9 cellular contexts compared by ENCODE assay signal in genomic region chr2:168687314-168687713, GRCh38.
A peak's percentile ranks its signal among the peaks of the same experiment; 100 is the strongest.
DNase-seq lines count a peak whose midpoint lies in the region; ATAC-seq, FAIRE-seq and TF ChIP-seq lines count a peak whose summit lies in the region.
"Had no signal": no experiment of that assay in that cellular context is flagged by ENCODE, and none has a peak within 500 bp of the region (broad histone marks: within the 10 kb centered on the region; RNA-seq: fewer than 3 reads in every experiment).

No MANE protein-coding gene starts in this region.

- peaks cover 12% of the 10 kb centered on the region for H3K36me3 Mint-ChIP-seq in CD4-positive, alpha-beta T cell (ENCODE audit: low read depth)
- H3K36me3 Mint-ChIP-seq in HFFc6 (ENCODE audit: low read depth), result no peaks in the 10 kb centered on the region

- H3K9me3 ChIP-seq in CD4-positive, alpha-beta T cell (ENCODE audit: control insufficient read depth, low read length), result no peaks in the 10 kb centered on the region
- H3K9me3 ChIP-seq in GM12878 (replicated peaks; ENCODE audit: control insufficient read depth, insufficient read depth, low read length), result no peaks in the 10 kb centered on the region
- H3K9me3 ChIP-seq in lung (ENCODE audit: control insufficient read depth in 2 of 2, insufficient read depth in 1 of 2, low read length in 1 of 2), result no peaks in the 10 kb centered on the region
- no peaks in the 10 kb centered on the region for H3K9me3 ChIP-seq in left lung

- SMC1A ChIA-PET in GM12878 (lab: Charles Lee; ENCODE audit: uncharacterized antibody, unreplicated experiment), result interaction anchor here (1.9 kb wide), 2 partner anchors 339 to 340 kb away, joined by 4 to 16 read pairs; no protein-coding TSS in a partner anchor

- H3K27me3 Mint-ChIP-seq in CD4-positive, alpha-beta T cell, result no peaks in the 10 kb centered on the region
- no peaks in the 10 kb centered on the region for H3K27me3 Mint-ChIP-seq in HFFc6 (ENCODE audit: insufficient read depth)

- TF ChIP-seq POLR2A in GM12878 (IDR thresholded peaks at IDR 0.05; ENCODE audit: low read depth, low read length), result no peak

- TF ChIP-seq RAD21 in GM12878 (IDR thresholded peaks at IDR 0.05; ENCODE audit: insufficient read depth, low read depth, low read length), result peak; percentile 62

- H2AFZ ChIP-seq in GM12878 (ENCODE audit: control insufficient read depth, low read depth, low read length), result no peak overlapping the region

- H3K4me1 Mint-ChIP-seq in CD4-positive, alpha-beta T cell (ENCODE audit: low read depth), result peaks cover 4% of the 10 kb centered on the region
- H3K4me1 Mint-ChIP-seq in HFFc6 (ENCODE audit: low read depth), result peaks cover 13% of the 10 kb centered on the region

- WGBS in GM12878 (ENCODE audit: insufficient coverage, insufficient replicate concordance, low lambda C conversion rate, missing lambda C conversion rate), result 90% methylated on average over 3 of the region's 3 CpGs
- WGBS in lung, 2 donors, result 66 to 82% methylated on average over 3 of the region's 3 CpGs

- no peaks in the 10 kb centered on the region for H3K9me3 Mint-ChIP-seq in CD4-positive, alpha-beta T cell
- H3K9me3 Mint-ChIP-seq in HFFc6, result no peaks in the 10 kb centered on the region

- CTCF ChIA-PET in CD4-positive, alpha-beta T cell (lab: Charles Lee), result interaction anchor here (1.3 to 1.4 kb wide), 2 partner anchors 339 to 341 kb away, joined by 3 to 9 read pairs; no protein-coding TSS in a partner anchor
- CTCF ChIA-PET in GM12878 (lab: Yijun Ruan, JAX), result interaction anchor here (0.9 to 2.1 kb wide), 10 partner anchors 10 to 343 kb away, joined by 3 to 21 read pairs (median 4); no protein-coding TSS in a partner anchor

- H3K4me3 ChIP-seq in GM12878, result no peak overlapping the region
- H3K4me3 ChIP-seq in lung, result no peak overlapping the region
- H3K4me3 ChIP-seq in left lung, result no peak overlapping the region

- H3K4me1 ChIP-seq in GM12878 (ENCODE audit: control insufficient read depth, insufficient read depth, low read length) (peaks cover 5% of the 10 kb centered on the region; the same call in 1 of the 2 replicates), lung (ENCODE audit: control insufficient read depth in 2 of 2, insufficient read depth in 2 of 2, low read length in 2 of 2) (peaks cover 0 to 10% of the 10 kb centered on the region in 2 donors), left lung (no peaks in the 10 kb centered on the region)

- H3K9ac ChIP-seq in GM12878 (ENCODE audit: control insufficient read depth, insufficient read depth, low read length), result no peak overlapping the region

- H3K27ac Mint-ChIP-seq in CD4-positive, alpha-beta T cell, result no peak overlapping the region
- no peak overlapping the region for H3K27ac Mint-ChIP-seq in HFFc6

- H3K79me2 ChIP-seq in GM12878 (ENCODE audit: control insufficient read depth, insufficient read depth, low read length), result no peaks in the 10 kb centered on the region

- BruUV-seq in GM12878 (replicated peaks; lab: Mats Ljungman, UMichigan), result no TSS peak

- no peak overlapping the region for H3K4me3 Mint-ChIP-seq in CD4-positive, alpha-beta T cell
- H3K4me3 Mint-ChIP-seq in HFFc6, result no peak overlapping the region

- H3K4me2 ChIP-seq in GM12878 (ENCODE audit: control insufficient read depth, insufficient read depth), result no peak overlapping the region

- H3K27ac ChIP-seq in CD4-positive, alpha-beta T cell (ENCODE audit: low read depth, low read length), result no peak overlapping the region
- H3K27ac ChIP-seq in GM12878 (ENCODE audit: control insufficient read depth, insufficient read depth), result no peak overlapping the region
- no peak overlapping the region for H3K27ac ChIP-seq in lung (ENCODE audit: low read depth in 1 of 2, low read length in 1 of 2)
- no peak overlapping the region for H3K27ac ChIP-seq in left lung

- peak in 2 of 10 experiments; percentile 7 to 20 for DNase-seq in CD4-positive, alpha-beta T cell
- DNase-seq in HFFc6 (peak; percentile 18), GM12878 (ENCODE audit: low read depth, low spot score) (no peak), lung (ENCODE audit: low spot score) (no peak), left lung (no peak), NCI-H146 treated with DMSO at 0.1 percent for 48 hours (lab: John Stamatoyannopoulos, UW; ENCODE audit: unreplicated experiment) (no peak), A172 (ENCODE audit: low spot score) (no peak)
- DNase-seq: stimulated activated CD4-positive, alpha-beta T cell treated with anti-CD3 and anti-CD28 coated beads, Interleukin-2, amount 100 ng/mL, for 24 hours had no signal

- H4K20me1 ChIP-seq in GM12878 (ENCODE audit: control insufficient read depth, insufficient read depth), result no peaks in the 10 kb centered on the region

- TF ChIP-seq EP300 in GM12878 (IDR thresholded peaks at IDR 0.05; ENCODE audit: borderline replicate concordance in 1 of 2, control insufficient read depth in 1 of 2, low read depth in 2 of 2, low read length in 2 of 2), result no peak

- H3K36me3 ChIP-seq in GM12878 (ENCODE audit: control insufficient read depth in 2 of 2, insufficient read depth in 2 of 2, low read length in 1 of 2) (peaks cover 0 to 2% of the 10 kb centered on the region in 2 experiments; a peak in 1 of 4 replicates), lung (ENCODE audit: control insufficient read depth in 2 of 2, insufficient read depth in 2 of 2, low read length in 2 of 2) (no peaks in the 10 kb centered on the region), left lung (no peaks in the 10 kb centered on the region)

- RAD21 ChIA-PET in GM12878 (lab: Charles Lee; ENCODE audit: unreplicated experiment), result interaction anchor here (3.1 kb wide), 1 partner anchor 340 kb away, joined by 16 read pairs; no protein-coding TSS in a partner anchor

- POLR2A ChIA-PET in CD4-positive, alpha-beta T cell (lab: Charles Lee), result interaction anchor here (1.3 kb wide), 1 partner anchor 341 kb away, joined by 6 read pairs; no protein-coding TSS in a partner anchor
- POLR2A ChIA-PET in GM12878 (lab: Charles Lee), result no interaction called here

- in situ Hi-C loops in GM12878 (cut with MboI), result no loop called here

- FAIRE-seq in GM12878 (lab: Jason Lieb, UNC), result no peak

- intact Hi-C loops in CD4-positive, alpha-beta T cell (cut with DNase I, micrococcal nuclease), result loop anchor here (1.0 to 5.0 kb wide), 3 partner anchors 341 to 550 kb away; no protein-coding TSS in a partner anchor
- intact Hi-C loops in GM12878 (cut with micrococcal nuclease; ENCODE audit: unreplicated experiment), result loop anchor here (1.0 kb wide), 1 partner anchor 341 kb away; no protein-coding TSS in a partner anchor
- intact Hi-C loops in left lung (cut with DNase I), result no loop called here

- peak; percentile 51 for ATAC-seq in CD4-positive, alpha-beta T cell (ENCODE audit: poor library complexity)
- ATAC-seq in GM12878, result peak; percentile 58
- no peak for ATAC-seq in lung (ENCODE audit: insufficient read depth, low FRiP score)
- ATAC-seq in HG03521 (IDR thresholded peaks at IDR 0.05; ENCODE audit: unreplicated experiment), result no peak
- ATAC-seq in left lung, result no peak

- no peak for TF ChIP-seq CTCF in CD4-positive, alpha-beta T cell (IDR thresholded peaks at IDR 0.05)
- peak; percentile 62 for TF ChIP-seq CTCF in HFFc6 (IDR thresholded peaks at IDR 0.05)
- TF ChIP-seq CTCF in GM12878 (IDR thresholded peaks at IDR 0.05 in 2 of 3, conservative IDR thresholded peaks at IDR 0.05 in 1 of 3; ENCODE audit: control insufficient read depth in 2 of 3, extremely low read depth in 1 of 3, insufficient read depth in 1 of 3, low read depth in 3 of 3, low read length in 3 of 3), result peak; percentile 12 to 43 (median 25); a peak in 4 of 6 replicates
- TF ChIP-seq CTCF in lung (IDR thresholded peaks at IDR 0.05; ENCODE audit: control extremely low read depth, extremely low read depth), result peak; percentile 22
- no peak for TF ChIP-seq CTCF in left lung (IDR thresholded peaks at IDR 0.05)

- H3K27me3 ChIP-seq in CD4-positive, alpha-beta T cell (ENCODE audit: control insufficient read depth, insufficient read depth, low read length), result no peaks in the 10 kb centered on the region
- no peaks in the 10 kb centered on the region for H3K27me3 ChIP-seq in GM12878 (replicated peaks in 1 of 2; ENCODE audit: control insufficient read depth in 2 of 2, insufficient read depth in 2 of 2, low read length in 1 of 2)
- no peaks in the 10 kb centered on the region for H3K27me3 ChIP-seq in lung (ENCODE audit: control insufficient read depth, insufficient read depth)
- no peaks in the 10 kb centered on the region for H3K27me3 ChIP-seq in left lung

TF ChIP-seq in GM12878, 131 proteins besides CTCF, POLR2A, EP300 and RAD21:
- no peak for TF ChIP-seq SMAD1 (IDR thresholded peaks at IDR 0.05; ENCODE audit: low read depth, partially characterized antibody)
- TF ChIP-seq SMC3 (IDR thresholded peaks at IDR 0.05; ENCODE audit: borderline replicate concordance, low read length), result peak; percentile 67; the same call in 1 of the 2 replicates

Comparison
In these comparisons a context has a peak if more than half of its experiments do, and no peak if none do; other contexts are left out.
1. ATAC-seq: peak in CD4-positive, alpha-beta T cell (single experiment) and GM12878 (single experiment); none in lung (single experiment), HG03521 (single experiment) and left lung (single experiment).
2. CTCF ChIP-seq: peak in HFFc6 (single experiment), GM12878 (3 of 3) and lung (single experiment); none in CD4-positive, alpha-beta T cell (single experiment) and left lung (0 of 2).
3. intact Hi-C loops: an anchor here in CD4-positive, alpha-beta T cell (1.0 to 5.0 kb wide) and GM12878 (1.0 kb wide); none called in left lung.